ENCODE assay signal across 8 cellular contexts in the genomic region with DNA sequence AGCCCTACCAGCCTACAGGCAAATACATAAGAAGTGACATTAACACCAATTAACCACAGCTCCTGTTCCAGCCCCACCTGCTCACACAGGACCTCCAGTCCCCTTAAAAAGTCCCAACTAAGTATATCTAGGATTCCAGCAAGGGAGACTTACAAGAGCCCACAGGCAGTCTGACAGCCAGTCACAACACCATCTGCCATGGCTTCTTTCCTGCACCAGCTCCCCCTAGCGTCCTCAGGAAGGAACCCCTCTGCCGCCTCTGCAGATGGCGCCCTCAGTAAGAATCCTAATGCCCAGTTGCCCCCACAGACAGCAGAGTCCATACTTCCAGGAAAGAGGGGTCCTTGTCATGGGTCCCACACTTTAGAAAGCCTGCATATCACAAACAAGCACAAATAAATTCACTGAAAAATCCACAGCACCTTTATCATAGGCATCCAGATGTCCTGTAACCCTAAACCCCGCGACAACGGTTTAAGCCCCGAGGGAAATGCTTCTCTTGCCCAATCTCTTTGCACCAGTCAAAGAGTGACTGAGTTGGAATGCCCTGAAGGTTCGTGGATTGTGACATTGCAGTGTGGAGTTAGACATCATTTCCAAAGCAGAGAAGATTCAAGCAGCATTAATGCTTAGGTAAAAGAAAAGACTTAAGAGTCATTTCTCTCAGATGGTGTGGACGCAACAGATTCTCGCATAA.
A peak's percentile ranks its signal among the peaks of the same experiment; 100 is the strongest.
DNase-seq lines count a peak whose midpoint lies in the region; ATAC-seq and TF ChIP-seq lines count a peak whose summit lies in the region.

No MANE protein-coding gene starts in this region.

- peak overlapping the region; percentile 12 for H3K4me3 Mint-ChIP-seq in activated CD4-positive, alpha-beta T cell treated with anti-CD3 and anti-CD28 coated beads, Interleukin-2, amount 10 ng/mL, durations not matched to agents 24 days and 14 days
- no peak overlapping the region for H3K4me3 Mint-ChIP-seq in MCF 10A (ENCODE audit: unreplicated experiment)

- peak overlapping the region; percentile 82 for H3K27ac Mint-ChIP-seq in activated CD4-positive, alpha-beta T cell treated with anti-CD3 and anti-CD28 coated beads, Interleukin-2, amount 10 ng/mL, durations not matched to agents 24 days and 14 days
- no peak overlapping the region for H3K27ac Mint-ChIP-seq in MCF 10A (ENCODE audit: low read depth, unreplicated experiment)

- H3K36me3 Mint-ChIP-seq in activated CD4-positive, alpha-beta T cell treated with anti-CD3 and anti-CD28 coated beads, Interleukin-2, amount 10 ng/mL, durations not matched to agents 24 days and 14 days (ENCODE audit: low read depth), result peaks cover 24% of the 10 kb centered on the region
- peaks cover 7% of the 10 kb centered on the region for H3K36me3 Mint-ChIP-seq in MCF 10A (ENCODE audit: insufficient read depth, unreplicated experiment)

- H3K27me3 Mint-ChIP-seq in activated CD4-positive, alpha-beta T cell treated with anti-CD3 and anti-CD28 coated beads, Interleukin-2, amount 10 ng/mL, durations not matched to agents 24 days and 14 days, result peaks cover 2% of the 10 kb centered on the region
- H3K27me3 Mint-ChIP-seq in MCF 10A (ENCODE audit: insufficient read depth, unreplicated experiment), result no peaks in the 10 kb centered on the region

- H3K4me1 Mint-ChIP-seq in activated CD4-positive, alpha-beta T cell treated with anti-CD3 and anti-CD28 coated beads, Interleukin-2, amount 10 ng/mL, durations not matched to agents 24 days and 14 days, result peaks cover 55% of the 10 kb centered on the region
- peaks cover 29% of the 10 kb centered on the region for H3K4me1 Mint-ChIP-seq in MCF 10A (ENCODE audit: insufficient read depth, unreplicated experiment)

- no peaks in the 10 kb centered on the region for H3K9me3 Mint-ChIP-seq in activated CD4-positive, alpha-beta T cell treated with anti-CD3 and anti-CD28 coated beads, Interleukin-2, amount 10 ng/mL, durations not matched to agents 24 days and 14 days
- H3K9me3 Mint-ChIP-seq in MCF 10A (ENCODE audit: unreplicated experiment), result no peaks in the 10 kb centered on the region

- TF ChIP-seq CTCF in MCF 10A (IDR thresholded peaks at IDR 0.05; ENCODE audit: unreplicated experiment) (peak; percentile 29), retinal pigment epithelial cell (conservative IDR thresholded peaks at IDR 0.05; ENCODE audit: low read depth, low read length) (peak; percentile 41)

- intact Hi-C loops in activated CD4-positive, alpha-beta T cell treated with anti-CD3 and anti-CD28 coated beads, Interleukin-2, amount 10 ng/mL, durations not matched to agents 24 days and 14 days (cut with micrococcal nuclease), result loop anchor here (1.0 to 5.0 kb wide), 4 partner anchors 10 to 314 kb away; no protein-coding TSS in a partner anchor
- intact Hi-C loops in MCF 10A (cut with micrococcal nuclease), result loop anchor here (10.0 kb wide), 1 partner anchor 128 kb away; no protein-coding TSS in a partner anchor

- no TSS peak for BruUV-seq in MCF 10A (replicated peaks; lab: Mats Ljungman, UMichigan)

- POLR2A ChIA-PET in MCF 10A (lab: Yijun Ruan, JAX), result interaction anchor here (7.9 kb wide), 1 partner anchor 17 kb away, joined by 101 read pairs; no protein-coding TSS in a partner anchor

- DNase-seq in activated CD4-positive, alpha-beta T cell treated with anti-CD3 and anti-CD28 coated beads, Interleukin-2, amount 10 ng/mL, durations not matched to agents 24 days and 14 days, result no peak
- no peak for DNase-seq in activated CD4-positive, alpha-beta T cell treated with anti-CD3 and anti-CD28 coated beads, Interleukin-2, amount 50 U/mL, for 1 hour
- DNase-seq in NCI-H446 (lab: John Stamatoyannopoulos, UW) (peak; percentile 41 to 77), MCF 10A (ENCODE audit: unreplicated experiment) (peak; percentile 49), retinal pigment epithelial cell (ENCODE audit: low read depth) (no peak), A172 (ENCODE audit: low spot score) (no peak), EL (no peak)

- no peak overlapping the region for H3K4me3 ChIP-seq in retinal pigment epithelial cell (ENCODE audit: low read length)

- no peak for ATAC-seq in HG02763 (IDR thresholded peaks at IDR 0.05; ENCODE audit: unreplicated experiment)

- CTCF ChIA-PET in MCF 10A (lab: Yijun Ruan, JAX), result interaction anchor here (0.6 to 1.2 kb wide), 4 partner anchors 9 to 349 kb away, joined by 3 to 6 read pairs (median 3); no protein-coding TSS in a partner anchor

Comparison
In these comparisons a context has a peak if more than half of its experiments do, and no peak if none do; other contexts are left out.
1. DNase-seq: peak in NCI-H446 (2 of 2) and MCF 10A (single experiment); none in activated CD4-positive, alpha-beta T cell treated with anti-CD3 and anti-CD28 coated beads, Interleukin-2, amount 10 ng/mL, durations not matched to agents 24 days and 14 days (single experiment), activated CD4-positive, alpha-beta T cell treated with anti-CD3 and anti-CD28 coated beads, Interleukin-2, amount 50 U/mL, for 1 hour (single experiment), retinal pigment epithelial cell (single experiment), A172 (single experiment) and EL (single experiment).